In genomic region chr10:21533577-21534475, GRCh38 we compare ENCODE assay signal across 7 cellular contexts. TPM values are rescaled to one million over a fixed set of nuclear protein-coding genes. Genes with fewer than 3 reads are reported as not detected.
DNase-seq lines count a peak whose midpoint lies in the region; ATAC-seq and TF ChIP-seq lines count a peak whose summit lies in the region.

Gene MLLT10 (plus strand): TSS chr10:21534232. CDS start chr10:21534645, 413 bp downstream.

- no peaks in the 10 kb centered on the region for H3K27me3 ChIP-seq in sigmoid colon

- no peaks in the 10 kb centered on the region for H3K9me3 ChIP-seq in sigmoid colon

- peak within 1 kb of the TSS; percentile 95 to 99 (median 97) for H3K27ac ChIP-seq in sigmoid colon

- in situ Hi-C loops in astrocyte of the spinal cord (cut with HindIII; ENCODE audit: low sequenced_read_pairs): no loop called here

- H3K36me3 ChIP-seq in sigmoid colon: peaks cover 0 to 18% (median 1%) of the 10 kb centered on the region in 4 donors

- peak; percentile 29 for TF ChIP-seq CTCF in astrocyte of the spinal cord (IDR thresholded peaks at IDR 0.05; ENCODE audit: low read depth, low read length)
- peak in 3 of 4 experiments; percentile 38 to 69 (median 55) for TF ChIP-seq CTCF in sigmoid colon (IDR thresholded peaks at IDR 0.05)

- ATAC-seq in GM18499 (IDR thresholded peaks at IDR 0.05; ENCODE audit: insufficient read depth, unreplicated experiment) (peak; percentile 46), HG02884 (IDR thresholded peaks at IDR 0.05; ENCODE audit: unreplicated experiment) (peak; percentile 76)

- intact Hi-C loops in sigmoid colon (cut with DNase I): loop anchor here (1.0 to 10.0 kb wide), 7 partner anchors 16 to 1901 kb away; partner anchors contain the start of genes BMI1, DNAJC1 and OTUD1

- peaks cover 0 to 54% (median 26%) of the 10 kb centered on the region in 4 donors for H3K4me1 ChIP-seq in sigmoid colon

- peak; percentile 82 for DNase-seq in NCI-H2029 (lab: John Stamatoyannopoulos, UW)
- DNase-seq in T1000 (lab: John Stamatoyannopoulos, UW): peak; percentile 100
- peak; percentile 97 for DNase-seq in astrocyte of the spinal cord (ENCODE audit: low read depth, low spot score)
- DNase-seq in hypothalamus (lab: John Stamatoyannopoulos, UW): peak; percentile 65 to 99 (median 92)
- DNase-seq in sigmoid colon: peak; percentile 97

- no peak for TF ChIP-seq EP300 in sigmoid colon (IDR thresholded peaks at IDR 0.05)

- WGBS in sigmoid colon, 2 donors: 0 to 1% methylated on average over 81 of the region's 81 CpGs

- peak; percentile 59 to 76 for TF ChIP-seq POLR2A in sigmoid colon (IDR thresholded peaks at IDR 0.05)

- H3K4me3 ChIP-seq in astrocyte of the spinal cord (ENCODE audit: low read depth, low read length) (peak within 1 kb of the TSS; percentile 78), sigmoid colon (peak within 1 kb of the TSS; percentile 66 to 93 (median 92))

RNA-seq across cellular contexts. Expression of gene MLLT10, which starts in this region (rescaled TPM):
- total RNA-seq in sigmoid colon: 10 to 100 TPM; 36.0 to 53.7 (median 45.1) TPM
- 10 to 100 TPM in 2 of 3 donors, 1 to 10 TPM in 1; 8.6 to 16.1 (median 10.2) TPM for polyA plus RNA-seq in sigmoid colon

Comparison
In these comparisons a context has a peak if more than half of its experiments do, and no peak if none do; other contexts are left out.
1. Peak in every context shown above with its lines: DNase-seq, ATAC-seq, H3K4me3 ChIP-seq and H3K27ac ChIP-seq.